In genomic region chr1:20151906-20152598, GRCh38 we compare ENCODE assay signal across 8 cellular contexts. TPM values are rescaled to one million over a fixed set of nuclear protein-coding genes. Genes with fewer than 3 reads are reported as not detected.
DNase-seq lines count a peak whose midpoint lies in the region; ATAC-seq lines count a peak whose summit lies in the region.

No MANE protein-coding gene starts in this region.

- DNase-seq in DMS114 treated with DMSO at 0.1 percent for 48 hours (lab: John Stamatoyannopoulos, UW; ENCODE audit: unreplicated experiment): peak; percentile 57
- DNase-seq in NCI-H2227 (lab: John Stamatoyannopoulos, UW; ENCODE audit: unreplicated experiment): peak; percentile 87
- peak; percentile 69 to 72 for DNase-seq in activated CD4-positive, alpha-beta T cell treated with anti-CD3 and anti-CD28 coated beads for 24 hours (ENCODE audit: low read depth in 2 of 2)
- peak; percentile 71 for DNase-seq in cerebellum (ENCODE audit: low spot score)
- DNase-seq in kidney tubule cell (ENCODE audit: low spot score): peak; percentile 79
- DNase-seq in stimulated activated CD4-positive, alpha-beta T cell treated with anti-CD3 and anti-CD28 coated beads, Interleukin-15, amount 100 ng/mL, for 24 hours: peak; percentile 85

- ATAC-seq in HG02759 (IDR thresholded peaks at IDR 0.05; ENCODE audit: unreplicated experiment): peak; percentile 74
- ATAC-seq in GM18870 (IDR thresholded peaks at IDR 0.05; ENCODE audit: unreplicated experiment): no peak

RNA-seq across cellular contexts. Expression of gene PLA2G2F, which starts 12.9 kb away (rescaled TPM):
- total RNA-seq in cerebellum: not detected

RNA-seq across cellular contexts. Expression of gene PLA2G2D, which starts 32.7 kb away (rescaled TPM):
- not detected for total RNA-seq in cerebellum

RNA-seq across cellular contexts. Expression of gene UBXN10, which starts 33.8 kb away (rescaled TPM):
- 2.6 TPM for total RNA-seq in cerebellum

RNA-seq across cellular contexts. Expression of gene PLA2G2C, which starts 34.3 kb away (rescaled TPM):
- total RNA-seq in cerebellum: not detected
